ENCODE assay signal across 19 cellular contexts in the genomic region with DNA sequence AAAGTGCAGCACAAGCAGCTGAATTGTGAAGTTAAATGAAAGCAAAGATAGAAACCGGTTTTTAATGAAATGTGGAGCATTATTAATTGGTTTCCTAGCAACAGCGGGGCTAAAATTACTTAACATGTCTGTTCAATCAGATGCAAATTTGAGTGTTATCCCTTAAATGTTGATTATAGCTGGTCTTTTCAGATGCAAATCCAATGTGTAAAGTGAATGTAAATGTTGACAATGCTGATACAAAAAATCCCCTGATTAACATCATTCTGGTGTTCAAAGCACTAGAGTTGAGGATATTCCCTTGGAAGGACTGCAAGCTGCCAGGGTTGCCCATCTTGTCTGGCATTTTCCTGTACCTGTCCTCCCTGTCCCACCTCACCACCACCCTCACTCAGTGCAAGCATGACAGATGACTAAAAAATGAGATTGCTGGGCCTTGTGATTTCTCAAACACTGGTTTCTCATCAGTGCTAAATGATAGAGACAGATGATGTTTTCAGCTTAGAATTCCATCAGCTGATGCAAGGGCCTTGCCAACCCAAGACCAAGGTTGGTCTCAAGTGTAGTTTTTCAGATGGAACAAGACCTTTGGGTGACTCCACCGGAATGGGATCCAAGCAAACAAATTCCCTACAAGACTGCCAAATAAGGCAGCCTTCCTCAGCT. TPM values are rescaled to one million over a fixed set of nuclear protein-coding genes. Genes with fewer than 3 reads are reported as not detected.
DNase-seq lines count a peak whose midpoint lies in the region; ATAC-seq and TF ChIP-seq lines count a peak whose summit lies in the region.
"Had no signal": no experiment of that assay in that cellular context is flagged by ENCODE, and none has a peak within 500 bp of the region (broad histone marks: within the 10 kb centered on the region; RNA-seq: fewer than 3 reads in every experiment).

No MANE protein-coding gene starts in this region.

- H3K27ac Mint-ChIP-seq in CD4-positive, CD25-positive, alpha-beta regulatory T cell, result peak overlapping the region; percentile 26 to 49 (median 27)
- H3K27ac Mint-ChIP-seq in WTC11, result no peak overlapping the region
- H3K27ac Mint-ChIP-seq in progenitor cell of endocrine pancreas, result no peak overlapping the region
- H3K27ac Mint-ChIP-seq: activated naive CD8-positive, alpha-beta T cell treated with anti-CD3 and anti-CD28 coated beads for 36 hours; T-helper 2 cell treated with Interferon-gamma antibody and Interleukin-4, amounts not matched to agents 5 μg/mL and 100 μg/mL, for 36 hours had no signal

- H3K27me3 Mint-ChIP-seq in CD4-positive, CD25-positive, alpha-beta regulatory T cell, result no peaks in the 10 kb centered on the region
- H3K27me3 Mint-ChIP-seq in WTC11 (ENCODE audit: low read depth) (peaks cover 61% of the 10 kb centered on the region), progenitor cell of endocrine pancreas (no peaks in the 10 kb centered on the region)
- H3K27me3 Mint-ChIP-seq: naive thymus-derived CD4-positive, alpha-beta T cell had no signal

- no peaks in the 10 kb centered on the region for H3K9me3 Mint-ChIP-seq in CD4-positive, CD25-positive, alpha-beta regulatory T cell
- H3K9me3 Mint-ChIP-seq in WTC11 (0 out of 2 replicates have a peak, but pooled peaks cover 6% of the 10 kb centered on the region), progenitor cell of endocrine pancreas (ENCODE audit: low read depth) (no peaks in the 10 kb centered on the region)
- H3K9me3 Mint-ChIP-seq: activated naive CD8-positive, alpha-beta T cell treated with anti-CD3 and anti-CD28 coated beads for 36 hours; naive thymus-derived CD4-positive, alpha-beta T cell; T-helper 2 cell treated with Interferon-gamma antibody and Interleukin-4, amounts not matched to agents 5 μg/mL and 100 μg/mL, for 36 hours had no signal

- TF ChIP-seq EP300 in sigmoid colon (IDR thresholded peaks at IDR 0.05), result no peak

- TF ChIP-seq CTCF in WTC11 (IDR thresholded peaks at IDR 0.05), result no peak
- no peak for TF ChIP-seq CTCF in fibroblast of mammary gland (conservative IDR thresholded peaks at IDR 0.05; ENCODE audit: control insufficient read depth, insufficient read depth, low read depth, low read length)
- TF ChIP-seq CTCF in sigmoid colon (IDR thresholded peaks at IDR 0.05), result no peak
- no peak for TF ChIP-seq CTCF in progenitor cell of endocrine pancreas (IDR thresholded peaks at IDR 0.05; ENCODE audit: unreplicated experiment)
- no peak for TF ChIP-seq CTCF in lower lobe of right lung (IDR thresholded peaks at IDR 0.05)

- peaks cover 69% of the 10 kb centered on the region for H3K4me1 ChIP-seq in CD4-positive, CD25-positive, alpha-beta regulatory T cell (ENCODE audit: control insufficient read depth, insufficient read depth, low read length, poor library complexity, severe bottlenecking)
- H3K4me1 ChIP-seq in sigmoid colon (peaks cover 0 to 62% (median 51%) of the 10 kb centered on the region in 4 donors), lower lobe of right lung (peaks cover 5% of the 10 kb centered on the region)

- no peak overlapping the region for H3K4me3 ChIP-seq in CD4-positive, CD25-positive, alpha-beta regulatory T cell (ENCODE audit: low read depth, low read length)
- H3K4me3 ChIP-seq in fibroblast of mammary gland (ENCODE audit: control insufficient read depth, low read depth, low read length) (no peak overlapping the region), sigmoid colon (no peak overlapping the region), lower lobe of right lung (no peak overlapping the region)
- H3K4me3 ChIP-seq: tibial nerve had no signal

- peaks cover 33 to 84% (median 69%) of the 10 kb centered on the region in 4 donors for H3K4me1 Mint-ChIP-seq in CD4-positive, CD25-positive, alpha-beta regulatory T cell
- peaks cover 46% of the 10 kb centered on the region for H3K4me1 Mint-ChIP-seq in WTC11
- H3K4me1 Mint-ChIP-seq in progenitor cell of endocrine pancreas (ENCODE audit: low read depth), result no peaks in the 10 kb centered on the region

- 90 to 92% methylated on average over 3 of the region's 3 CpGs for WGBS in sigmoid colon, 2 donors

- H3K27ac ChIP-seq in CD4-positive, CD25-positive, alpha-beta regulatory T cell (ENCODE audit: insufficient read depth, low read length, poor library complexity, severe bottlenecking), result no peak overlapping the region
- H3K27ac ChIP-seq in sigmoid colon (peak overlapping the region; percentile 50 to 84 (median 73)), lower lobe of right lung (no peak overlapping the region)

- H3K27me3 ChIP-seq in CD4-positive, CD25-positive, alpha-beta regulatory T cell (ENCODE audit: control insufficient read depth, insufficient read depth, low read length), result no peaks in the 10 kb centered on the region
- H3K27me3 ChIP-seq in sigmoid colon (no peaks in the 10 kb centered on the region), lower lobe of right lung (ENCODE audit: low read depth) (no peaks in the 10 kb centered on the region)
- H3K27me3 ChIP-seq: tibial nerve had no signal

- POLR2A ChIA-PET in WTC11 (lab: Charles Lee), result no interaction called here

- H3K36me3 Mint-ChIP-seq in CD4-positive, CD25-positive, alpha-beta regulatory T cell, result peaks cover 3% of the 10 kb centered on the region
- H3K36me3 Mint-ChIP-seq in WTC11, result peaks cover 9% of the 10 kb centered on the region
- no peaks in the 10 kb centered on the region for H3K36me3 Mint-ChIP-seq in progenitor cell of endocrine pancreas (ENCODE audit: insufficient read depth)

- TF ChIP-seq POLR2A in sigmoid colon (IDR thresholded peaks at IDR 0.05), result no peak

- H3K4me3 Mint-ChIP-seq in CD4-positive, CD25-positive, alpha-beta regulatory T cell, result peak overlapping the region in 2 of 4 donors; percentile 8 to 38
- H3K4me3 Mint-ChIP-seq in WTC11 (peak overlapping the region; percentile 24; the same call in 1 of the 2 replicates), progenitor cell of endocrine pancreas (ENCODE audit: low read depth) (no peak overlapping the region)
- H3K4me3 Mint-ChIP-seq: activated naive CD8-positive, alpha-beta T cell treated with anti-CD3 and anti-CD28 coated beads for 36 hours; naive thymus-derived CD4-positive, alpha-beta T cell; T-helper 2 cell treated with Interferon-gamma antibody and Interleukin-4, amounts not matched to agents 5 μg/mL and 100 μg/mL, for 36 hours had no signal

- no peak for ATAC-seq in CD4-positive, CD25-positive, alpha-beta regulatory T cell (ENCODE audit: low read depth in 2 of 2)
- peak; percentile 62 for ATAC-seq in WTC11
- ATAC-seq in lower lobe of right lung, result no peak
- no peak for ATAC-seq in HG03442 (IDR thresholded peaks at IDR 0.05; ENCODE audit: unreplicated experiment)
- ATAC-seq: esophagus mucosa had no signal

- CTCF ChIA-PET in WTC11 (lab: Charles Lee), result interaction anchor here (1.5 to 2.3 kb wide), 2 partner anchors 32 to 64 kb away, joined by 6 to 7 read pairs; no protein-coding TSS in a partner anchor

- H3K9me3 ChIP-seq in CD4-positive, CD25-positive, alpha-beta regulatory T cell (ENCODE audit: control insufficient read depth in 2 of 2, low read length in 2 of 2), result no peaks in the 10 kb centered on the region
- no peaks in the 10 kb centered on the region for H3K9me3 ChIP-seq in sigmoid colon
- no peaks in the 10 kb centered on the region for H3K9me3 ChIP-seq in lower lobe of right lung
- H3K9me3 ChIP-seq: tibial nerve had no signal

- intact Hi-C loops in sigmoid colon (cut with DNase I) (no loop called here), lower lobe of right lung (cut with DNase I) (no loop called here)

- no peaks in the 10 kb centered on the region for H3K36me3 ChIP-seq in CD4-positive, CD25-positive, alpha-beta regulatory T cell (ENCODE audit: control insufficient read depth, insufficient read depth, low read length)
- no peaks in the 10 kb centered on the region for H3K36me3 ChIP-seq in sigmoid colon
- no peaks in the 10 kb centered on the region for H3K36me3 ChIP-seq in lower lobe of right lung
- H3K36me3 ChIP-seq: tibial nerve had no signal

- no peak for DNase-seq in CD4-positive, CD25-positive, alpha-beta regulatory T cell
- DNase-seq in WTC11 (ENCODE audit: low spot score) (no peak), fibroblast of mammary gland (ENCODE audit: low read depth) (peak; percentile 47), sigmoid colon (no peak), progenitor cell of endocrine pancreas (ENCODE audit: low spot score, unreplicated experiment) (no peak), lower lobe of right lung (no peak)
- no peak for DNase-seq in activated naive CD4-positive, alpha-beta T cell (lab: John Stamatoyannopoulos, UW)
- DNase-seq: activated CD4-positive, alpha-beta T cell treated with anti-CD3 and anti-CD28 coated beads for 1 hour; activated CD8-positive, alpha-beta memory T cell treated with anti-CD3 and anti-CD28 coated beads, Interleukin-2, amount 50 U/mL, for 48 hours; activated naive CD8-positive, alpha-beta T cell treated with anti-CD3 and anti-CD28 coated beads for 36 hours; DMS 273 treated with DMSO at 0.1 percent for 48 hours; naive thymus-derived CD4-positive, alpha-beta T cell; retina; SHP77; stimulated activated CD4-positive, alpha-beta T cell treated with anti-CD3 and anti-CD28 coated beads, Interleukin-1b, Interleukin-23, amount 100 ng/mL, for 48 hours had no signal

RNA-seq across cellular contexts. Expression of gene JAZF1, which starts 55.1 kb away (rescaled TPM):
- 30.7 TPM for total RNA-seq in CD4-positive, CD25-positive, alpha-beta regulatory T cell
- 10 to 100 TPM in 1 of 4 donors, 1 to 10 TPM in 3; 6.4 to 13.3 (median 7.5) TPM for polyA plus RNA-seq in CD4-positive, CD25-positive, alpha-beta regulatory T cell
- total RNA-seq in WTC11 (2021) (11.9 to 19.0 TPM (median 17.0 TPM) in 3 replicates), sigmoid colon (10 to 100 TPM; 46.4 to 59.6 (median 49.6) TPM), progenitor cell of endocrine pancreas (6.4 and 9.1 TPM in 2 replicates), lower lobe of right lung (19.4 TPM)
- 1 to 10 TPM; 4.2 to 7.8 (median 7.3) TPM for polyA plus RNA-seq in sigmoid colon

Comparison
In these comparisons a context has a peak if more than half of its experiments do, and no peak if none do; other contexts are left out.
1. H3K27ac ChIP-seq: peak in sigmoid colon (4 of 4); none in CD4-positive, CD25-positive, alpha-beta regulatory T cell (single experiment) and lower lobe of right lung (single experiment).
2. H3K27ac Mint-ChIP-seq: peak in CD4-positive, CD25-positive, alpha-beta regulatory T cell (3 of 3); none in WTC11 (single experiment) and progenitor cell of endocrine pancreas (single experiment).